ENCODE assay signal across 10 cellular contexts in the genomic region with DNA sequence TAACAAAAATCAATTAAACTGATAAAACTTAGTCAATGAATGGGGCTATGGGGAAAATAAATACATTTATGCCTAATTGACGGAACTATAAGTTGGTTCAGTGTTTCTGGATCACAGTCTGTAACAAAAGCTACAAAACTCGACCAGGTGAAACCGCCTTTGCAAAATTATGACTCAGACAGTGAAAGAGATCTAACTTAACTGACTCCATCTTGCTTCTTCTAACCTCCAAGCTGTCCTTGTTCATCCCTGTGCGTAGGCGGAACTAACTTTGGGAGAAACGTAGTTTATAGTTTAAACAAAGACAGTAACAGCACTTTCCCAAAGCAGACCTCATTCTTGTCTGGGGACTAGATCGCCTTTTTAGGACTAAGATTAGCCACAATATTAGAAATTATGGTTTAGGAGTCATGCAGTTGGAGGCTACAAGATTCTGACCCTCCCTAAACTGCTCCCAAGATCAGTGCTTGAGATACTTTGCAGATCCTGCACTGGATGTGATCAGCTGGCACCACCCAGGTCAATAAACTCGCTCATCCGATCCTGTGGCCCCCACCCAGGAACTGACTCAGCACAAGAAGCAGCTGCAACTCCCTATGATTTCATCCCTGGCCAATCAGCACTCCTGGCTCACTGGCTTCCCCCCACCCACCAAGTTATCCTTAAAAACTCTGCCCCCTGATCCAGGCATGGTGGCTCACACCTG. TPM values are rescaled to one million over a fixed set of nuclear protein-coding genes. Genes with fewer than 3 reads are reported as not detected.
DNase-seq lines count a peak whose midpoint lies in the region.
"Had no signal": no experiment of that assay in that cellular context is flagged by ENCODE, and none has a peak within 500 bp of the region (broad histone marks: within the 10 kb centered on the region; RNA-seq: fewer than 3 reads in every experiment).

No MANE protein-coding gene starts in this region.

- peak; percentile 86 for DNase-seq in EH (ENCODE audit: low read depth)
- DNase-seq in LoVo (ENCODE audit: low spot score) = peak; percentile 19
- peak; percentile 55 for DNase-seq in astrocyte of the hippocampus (ENCODE audit: low read depth, low spot score)
- DNase-seq in myocyte (ENCODE audit: low read depth) = peak; percentile 67
- no peak for DNase-seq in NCI-H187 (lab: John Stamatoyannopoulos, UW)
- DNase-seq in MV-4-11 (lab: John Stamatoyannopoulos, UW) = no peak
- DNase-seq in UCSD-AML1 (lab: John Stamatoyannopoulos, UW; ENCODE audit: unreplicated experiment) = no peak
- no peak for DNase-seq in stimulated activated CD8-positive, alpha-beta memory T cell treated with anti-CD3 and anti-CD28 coated beads, Interleukin-4, amount 100 ng/mL, for 48 hours
- DNase-seq: NCI-H1105, NCI-H69 had no signal

RNA-seq across cellular contexts. Expression of gene MFGE8, which starts 7.2 kb away (rescaled TPM):
- total RNA-seq in myocyte = 149 and 193 TPM in 2 replicates
- 797 TPM for polyA plus RNA-seq in myocyte (2012)

RNA-seq across cellular contexts. Expression of gene HAPLN3, which starts 25.0 kb away (rescaled TPM):
- 8.7 and 11.9 TPM in 2 replicates for total RNA-seq in myocyte
- 17.5 TPM for polyA plus RNA-seq in myocyte (2012)

Comparison
In these comparisons a context has a peak if more than half of its experiments do, and no peak if none do; other contexts are left out.
1. DNase-seq: peak in EH (single experiment), LoVo (single experiment), astrocyte of the hippocampus (single experiment) and myocyte (single experiment); none in NCI-H187 (0 of 2), MV-4-11 (single experiment), UCSD-AML1 (single experiment) and stimulated activated CD8-positive, alpha-beta memory T cell treated with anti-CD3 and anti-CD28 coated beads, Interleukin-4, amount 100 ng/mL, for 48 hours (single experiment).